Comparison of ENCODE assay signal across 26 cellular contexts in the genomic region with DNA sequence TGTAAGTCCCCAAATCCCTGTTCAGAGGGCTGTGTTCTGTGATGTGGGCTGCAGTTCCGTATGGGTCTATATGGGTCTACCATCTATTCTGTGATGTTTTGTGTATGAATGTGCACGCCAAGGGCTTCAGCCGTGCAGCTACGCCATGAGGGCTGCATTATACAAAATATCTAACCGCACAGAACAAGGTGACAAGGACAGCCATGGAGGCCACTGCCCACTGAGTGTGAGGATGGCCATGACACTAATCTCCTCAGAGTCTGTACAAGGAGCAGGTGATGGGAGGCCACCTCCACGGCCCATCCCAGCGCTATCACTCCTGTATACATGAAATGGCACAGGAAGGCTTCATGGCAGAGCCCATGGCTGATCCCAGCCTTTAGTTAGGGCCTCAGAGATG.
"Had no signal": no experiment of that assay in that cellular context is flagged by ENCODE, and none has a peak within 500 bp of the region (broad histone marks: within the 10 kb centered on the region; RNA-seq: fewer than 3 reads in every experiment).

No MANE protein-coding gene starts in this region.

- H3K4me3 Mint-ChIP-seq: activated CD8-positive, alpha-beta T cell treated with anti-CD3 and anti-CD28 coated beads for 36 hours; activated naive CD8-positive, alpha-beta T cell treated with anti-CD3 and anti-CD28 coated beads, Interleukin-2, amount 10 ng/mL, durations not matched to agents 7 days and 5 days; activated T-cell treated with anti-CD3 and anti-CD28 coated beads, Interleukin-2, amount 50 U/mL, for 4 hours; activated T-helper 17 cell treated with anti-CD3 and anti-CD28 coated beads, Interleukin-2, amount 50 U/mL, for 72 hours; brain; central memory CD8-positive, alpha-beta T cell; dendritic cell treated with granulocyte-macrophage colony-stimulating factor and Interleukin-4, amounts not matched to agents 40 ng/mL and 50 ng/mL, for 4 days; effector memory CD8-positive, alpha-beta T cell; WTC11 had no signal

- DNase-seq: activated CD4-positive, alpha-beta T cell treated with anti-CD3 and anti-CD28 coated beads for 48 hours; activated CD4-positive, alpha-beta T cell treated with anti-CD3 and anti-CD28 coated beads, Interleukin-2, amount 50 U/mL, for 1 hour; activated CD4-positive, alpha-beta T cell treated with anti-CD3 and anti-CD28 coated beads, Interleukin-2, amount 50 U/mL, for 48 hours; activated CD8-positive, alpha-beta memory T cell treated with anti-CD3 and anti-CD28 coated beads for 24 hours; activated CD8-positive, alpha-beta T cell treated with anti-CD3 and anti-CD28 coated beads for 36 hours; activated effector memory CD4-positive, alpha-beta T cell treated with Interleukin-2 at 50 U/mL for 16 hours; activated gamma-delta T cell treated with Interleukin-2 at 50 U/mL for 16 hours; activated naive CD4-positive, alpha-beta T cell treated with Interleukin-2 at 50 U/mL for 16 hours; activated naive CD8-positive, alpha-beta T cell treated with anti-CD3 and anti-CD28 coated beads, Interleukin-2, amount 10 ng/mL, durations not matched to agents 7 days and 5 days; activated T-cell treated with anti-CD3 and anti-CD28 coated beads, Interleukin-2, amount 50 U/mL, for 4 hours; effector CD4-positive, alpha-beta T cell; effector memory CD8-positive, alpha-beta T cell; esophagus squamous epithelium; T-helper 2 cell had no signal

- H3K9me3 Mint-ChIP-seq: activated CD8-positive, alpha-beta T cell treated with anti-CD3 and anti-CD28 coated beads for 36 hours; activated naive CD4-positive, alpha-beta T cell treated with anti-CD3 and anti-CD28 coated beads, Interleukin-2, amount 50 U/mL, for 72 hours; activated naive CD8-positive, alpha-beta T cell treated with anti-CD3 and anti-CD28 coated beads, Interleukin-2, amount 10 ng/mL, durations not matched to agents 7 days and 5 days; activated T-cell treated with anti-CD3 and anti-CD28 coated beads, Interleukin-2, amount 50 U/mL, for 4 hours; activated T-helper 17 cell treated with anti-CD3 and anti-CD28 coated beads, Interleukin-2, amount 50 U/mL, for 72 hours; central memory CD8-positive, alpha-beta T cell; dendritic cell treated with granulocyte-macrophage colony-stimulating factor and Interleukin-4, amounts not matched to agents 40 ng/mL and 50 ng/mL, for 4 days; effector memory CD8-positive, alpha-beta T cell; WTC11 had no signal

- H3K27me3 Mint-ChIP-seq: activated CD8-positive, alpha-beta T cell treated with anti-CD3 and anti-CD28 coated beads for 36 hours; activated naive CD8-positive, alpha-beta T cell treated with anti-CD3 and anti-CD28 coated beads, Interleukin-2, amount 10 ng/mL, durations not matched to agents 7 days and 5 days; activated T-helper 17 cell treated with anti-CD3 and anti-CD28 coated beads, Interleukin-2, amount 50 U/mL, for 72 hours; central memory CD8-positive, alpha-beta T cell; dendritic cell treated with granulocyte-macrophage colony-stimulating factor and Interleukin-4, amounts not matched to agents 40 ng/mL and 50 ng/mL, for 4 days; effector memory CD8-positive, alpha-beta T cell had no signal

- H3K27ac ChIP-seq: ascending aorta, breast epithelium, cardiac muscle cell, coronary artery, epithelial cell of prostate, esophagus squamous epithelium had no signal

- ATAC-seq: activated CD4-positive, CD25-positive, alpha-beta regulatory T cell treated with anti-CD3 and anti-CD28 coated beads, Interleukin-2, amount 50 U/mL, for 24 hours; activated CD8-positive, alpha-beta T cell treated with anti-CD3 and anti-CD28 coated beads for 36 hours; activated naive CD4-positive, alpha-beta T cell treated with anti-CD3 and anti-CD28 coated beads, Interleukin-2, amount 50 U/mL, for 72 hours; activated T-cell treated with anti-CD3 and anti-CD28 coated beads, Interleukin-2, amount 50 U/mL, for 4 hours; activated T-helper 17 cell treated with anti-CD3 and anti-CD28 coated beads, Interleukin-2, amount 50 U/mL, for 72 hours; effector memory CD8-positive, alpha-beta T cell; WTC11 had no signal

- H3K27ac Mint-ChIP-seq: activated CD8-positive, alpha-beta T cell treated with anti-CD3 and anti-CD28 coated beads for 36 hours; activated naive CD8-positive, alpha-beta T cell treated with anti-CD3 and anti-CD28 coated beads, Interleukin-2, amount 10 ng/mL, durations not matched to agents 7 days and 5 days; activated T-helper 17 cell treated with anti-CD3 and anti-CD28 coated beads, Interleukin-2, amount 50 U/mL, for 72 hours; brain; dendritic cell treated with granulocyte-macrophage colony-stimulating factor and Interleukin-4, amounts not matched to agents 40 ng/mL and 50 ng/mL, for 4 days; effector memory CD8-positive, alpha-beta T cell; WTC11 had no signal

- H3K4me3 ChIP-seq: ascending aorta, breast epithelium, cardiac muscle cell, coronary artery, esophagus squamous epithelium had no signal

- H3K4me1 ChIP-seq: ascending aorta, breast epithelium, esophagus squamous epithelium had no signal

- H3K9me3 ChIP-seq: ascending aorta, breast epithelium, esophagus squamous epithelium had no signal

- H3K27me3 ChIP-seq: ascending aorta, breast epithelium, cardiac muscle cell, esophagus squamous epithelium had no signal

- H3K36me3 Mint-ChIP-seq: activated naive CD4-positive, alpha-beta T cell treated with anti-CD3 and anti-CD28 coated beads, Interleukin-2, amount 50 U/mL, for 72 hours; activated naive CD8-positive, alpha-beta T cell treated with anti-CD3 and anti-CD28 coated beads, Interleukin-2, amount 10 ng/mL, durations not matched to agents 7 days and 5 days; brain; WTC11 had no signal

- H3K36me3 ChIP-seq: ascending aorta, breast epithelium, cardiac muscle cell, esophagus squamous epithelium had no signal
